8 cellular contexts compared by ENCODE assay signal in the genomic region with DNA sequence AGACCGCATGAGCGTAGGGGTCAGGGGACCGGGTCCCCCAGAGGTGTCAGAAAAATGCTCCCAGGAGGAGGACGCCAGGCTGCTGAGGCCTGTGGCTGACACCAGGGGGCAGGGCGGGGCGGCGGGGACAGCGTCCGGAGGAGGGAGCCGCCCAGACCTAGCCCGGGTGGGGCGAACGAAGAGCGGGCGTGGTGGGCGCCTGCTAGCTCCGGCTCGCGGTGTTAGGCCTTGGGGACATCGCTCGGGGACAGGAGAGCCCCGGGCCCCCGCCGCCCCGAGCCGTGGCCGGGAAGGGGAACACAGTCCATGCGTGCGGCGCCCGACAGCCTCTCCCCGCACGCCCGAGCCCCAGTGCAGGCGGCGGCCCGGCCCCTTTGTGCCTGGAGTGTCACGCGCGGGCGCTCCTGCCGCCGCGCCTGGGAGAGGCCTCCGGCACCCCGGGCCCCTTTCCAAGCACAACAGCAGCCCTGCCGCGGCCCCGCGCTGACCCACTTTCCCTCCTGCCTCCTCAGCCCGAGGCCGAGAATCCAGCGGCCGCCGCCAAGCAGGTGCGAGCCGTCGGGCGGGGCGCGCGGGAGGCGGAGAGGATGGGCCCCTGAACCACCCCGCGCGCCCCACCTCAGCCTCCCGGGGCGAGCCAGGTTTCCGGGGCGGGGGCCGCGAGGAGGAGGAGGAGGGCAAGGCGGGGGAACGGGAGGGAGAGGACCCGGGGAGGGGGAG.
A peak's percentile ranks its signal among the peaks of the same experiment; 100 is the strongest.
DNase-seq lines count a peak whose midpoint lies in the region; ATAC-seq, FAIRE-seq and TF ChIP-seq lines count a peak whose summit lies in the region.

No MANE protein-coding gene starts in this region.

- H3K4me3 ChIP-seq in cardiac fibroblast (replicated peaks in 1 of 2; ENCODE audit: low read depth in 2 of 2, low read length in 2 of 2) (peak overlapping the region; percentile 5 to 38), kidney (ENCODE audit: low read length in 2 of 2) (peak overlapping the region in 1 of 2 donors; percentile 37)

- H3K36me3 ChIP-seq in kidney (ENCODE audit: control insufficient read depth in 1 of 2, insufficient read depth in 2 of 2, low read length in 2 of 2): no peaks in the 10 kb centered on the region

- intact Hi-C loops in kidney (cut with DNase I): no loop called here

- H3K9ac ChIP-seq in kidney (ENCODE audit: low read length in 2 of 2): peak overlapping the region in 1 of 2 donors; percentile 19

- peaks cover 4 to 11% of the 10 kb centered on the region in 2 donors for H3K4me1 ChIP-seq in kidney (ENCODE audit: control insufficient read depth in 1 of 2, insufficient read depth in 1 of 2, low read depth in 1 of 2, low read length in 2 of 2)

- ATAC-seq in HG02884 (IDR thresholded peaks at IDR 0.05; ENCODE audit: unreplicated experiment): peak; percentile 84

- peak overlapping the region; percentile 85 to 87 for H3K27ac ChIP-seq in kidney (ENCODE audit: low read depth in 2 of 2, low read length in 2 of 2)

- peaks cover 0 to 6% of the 10 kb centered on the region in 2 donors for H3K9me3 ChIP-seq in kidney (ENCODE audit: control insufficient read depth in 1 of 2, low read length in 2 of 2)

- DNase-seq in NCI-H524 (lab: John Stamatoyannopoulos, UW): peak; percentile 71 to 83
- no peak for DNase-seq in NCI-H524 treated with DMSO at 0.1 percent for 48 hours (lab: John Stamatoyannopoulos, UW)
- peak; percentile 4 for DNase-seq in NCI-H2029 treated with DMSO at 0.1 percent for 48 hours (lab: John Stamatoyannopoulos, UW)
- peak; percentile 65 to 81 (median 74) for DNase-seq in activated CD4-positive, CD25-positive, alpha-beta regulatory T cell (lab: John Stamatoyannopoulos, UW)
- peak; percentile 58 to 78 for DNase-seq in cardiac fibroblast (ENCODE audit: low read depth in 2 of 2)
- peak; percentile 97 for DNase-seq in kidney
- DNase-seq in stimulated activated CD4-positive, alpha-beta T cell treated with anti-CD3 and anti-CD28 coated beads, Interleukin-15, amount 100 ng/mL, for 48 hours (ENCODE audit: low read depth in 2 of 2): peak; percentile 67 to 82

- FAIRE-seq in kidney (lab: Jason Lieb, UNC): no peak

- TF ChIP-seq CTCF in cardiac fibroblast (IDR thresholded peaks at IDR 0.05; ENCODE audit: low read depth, low read length): peak; percentile 74
- peak; percentile 81 for TF ChIP-seq CTCF in kidney (IDR thresholded peaks at IDR 0.05; ENCODE audit: borderline replicate concordance, extremely low read depth, insufficient read depth)
